In genomic region chr2:100891911-100892642, GRCh38 we compare ENCODE assay signal across 1 cellular context.
TF ChIP-seq lines count a peak whose summit lies in the region.

No MANE protein-coding gene starts in this region.

TF ChIP-seq in K562, 482 proteins besides CTCF, POLR2A, EP300 and RAD21 (continued from another document and continues in another):
- TF ChIP-seq RERE (CRISPR knock-in tag; IDR thresholded peaks at IDR 0.05; ENCODE audit: borderline replicate concordance) (no peak), ETS1 (conservative IDR thresholded peaks at IDR 0.05; ENCODE audit: control insufficient read depth, low read depth, low read length) (no peak), TAF9B (IDR thresholded peaks at IDR 0.05; ENCODE audit: partially characterized antibody) (peak; percentile 47), HDAC2 (IDR thresholded peaks at IDR 0.05) (peak; percentile 79), ARNT (IDR thresholded peaks at IDR 0.05) (peak in 1 of 2 experiments; percentile 66; a peak in 3 of 4 replicates), NCOA1 (IDR thresholded peaks at IDR 0.05; ENCODE audit: low read depth) (peak; percentile 31; the same call in 1 of the 2 replicates), KAT2B (IDR thresholded peaks at IDR 0.05; ENCODE audit: low read depth, low read length) (no peak), CREB5 (CRISPR knock-in tag; IDR thresholded peaks at IDR 0.05) (no peak), MAZ (CRISPR knock-in tag; conservative IDR thresholded peaks at IDR 0.05 in 1 of 2, IDR thresholded peaks at IDR 0.05 in 1 of 2) (0 out of 4 replicates have a peak, but pooled peaks of 1 of the 2 experiments have one; percentile 21), FOXA1 (IDR thresholded peaks at IDR 0.05; ENCODE audit: borderline replicate concordance) (no peak), NCOR1 (IDR thresholded peaks at IDR 0.05) (peak; percentile 65), TAL1 (IDR thresholded peaks at IDR 0.05) (peak; percentile 70), ZKSCAN1 (IDR thresholded peaks at IDR 0.05; ENCODE audit: low read depth, low read length) (no peak), ARID2 (IDR thresholded peaks at IDR 0.05) (no peak), FOXO4 (CRISPR knock-in tag; IDR thresholded peaks at IDR 0.05) (no peak), FOXJ3 (CRISPR knock-in tag; IDR thresholded peaks at IDR 0.05) (no peak), ZNF696 (CRISPR knock-in tag; conservative IDR thresholded peaks at IDR 0.05) (no peak), KDM1A (IDR thresholded peaks at IDR 0.05) (peak; percentile 72 to 74), L3MBTL2 (IDR thresholded peaks at IDR 0.05) (peak; percentile 85), EP400 (IDR thresholded peaks at IDR 0.05) (peak; percentile 43; the same call in 1 of the 2 replicates), NBN (IDR thresholded peaks at IDR 0.05; ENCODE audit: low read depth) (0 out of 2 replicates have a peak, but pooled peaks have one; percentile 33), MXD1 (CRISPR knock-in tag; IDR thresholded peaks at IDR 0.05; ENCODE audit: borderline replicate concordance, poor library complexity, severe bottlenecking) (no peak), POLR3A (IDR thresholded peaks at IDR 0.05; ENCODE audit: borderline replicate concordance, extremely low read depth, insufficient read depth, insufficient read length) (no peak), MAFG (tag; conservative IDR thresholded peaks at IDR 0.05) (peak; percentile 59), TRIM28 (IDR thresholded peaks at IDR 0.05) (0 out of 2 replicates have a peak, but pooled peaks have one; percentile 22), GABPB1 (CRISPR knock-in tag; IDR thresholded peaks at IDR 0.05) (no peak), NEUROD1 (IDR thresholded peaks at IDR 0.05; ENCODE audit: borderline replicate concordance, low read depth, low read length, partially characterized antibody) (peak; percentile 46), TCF3 (CRISPR knock-in tag; IDR thresholded peaks at IDR 0.05) (peak; percentile 84), BMI1 (IDR thresholded peaks at IDR 0.05; ENCODE audit: low read length) (no peak), SIN3B (IDR thresholded peaks at IDR 0.05; ENCODE audit: low read depth) (no peak), SMARCE1 (IDR thresholded peaks at IDR 0.05) (peak; percentile 79; the same call in 1 of the 2 replicates), MAFK (IDR thresholded peaks at IDR 0.05; ENCODE audit: low read length) (peak; percentile 59; the same call in 1 of the 2 replicates), FOXA3 (CRISPR knock-in tag; conservative IDR thresholded peaks at IDR 0.05 in 1 of 2, IDR thresholded peaks at IDR 0.05 in 1 of 2) (peak in 1 of 2 experiments; percentile 58; a peak in 1 of 4 replicates), ZNF175 (CRISPR knock-in tag; IDR thresholded peaks at IDR 0.05; ENCODE audit: low read depth) (peak; percentile 62), E2F6 (IDR thresholded peaks at IDR 0.05; ENCODE audit: borderline replicate concordance in 1 of 2, extremely low read depth in 1 of 2, insufficient read depth in 1 of 2, insufficient read length in 1 of 2, low read depth in 1 of 2, low read length in 1 of 2, poor library complexity in 1 of 2, severe bottlenecking in 1 of 2) (peak in 1 of 2 experiments; percentile 19), PHF8 (IDR thresholded peaks at IDR 0.05; ENCODE audit: borderline replicate concordance, low read length) (no peak), HDAC8 (tag; IDR thresholded peaks at IDR 0.05) (no peak), ATF1 (CRISPR knock-in tag; IDR thresholded peaks at IDR 0.05) (no peak), ATF1 (tag; IDR thresholded peaks at IDR 0.05) (peak; percentile 59), CEBPB (tag; IDR thresholded peaks at IDR 0.05) (peak; percentile 93), PHF20 (IDR thresholded peaks at IDR 0.05; ENCODE audit: partially characterized antibody) (peak; percentile 18), CBFA2T3 (IDR thresholded peaks at IDR 0.05) (peak; percentile 88), RCOR1 (IDR thresholded peaks at IDR 0.05; ENCODE audit: borderline replicate concordance in 1 of 2, low read depth in 2 of 2, low read length in 2 of 2) (peak in 1 of 2 experiments; percentile 80; a peak in 2 of 4 replicates), TFAM (CRISPR knock-in tag; conservative IDR thresholded peaks at IDR 0.05) (no peak), JUN (IDR thresholded peaks at IDR 0.05; ENCODE audit: borderline replicate concordance, low read depth, low read length) (0 out of 2 replicates have a peak, but pooled peaks have one; percentile 41), JUN (CRISPR knock-in tag; IDR thresholded peaks at IDR 0.05; ENCODE audit: borderline replicate concordance) (no peak), CEBPG (CRISPR knock-in tag; IDR thresholded peaks at IDR 0.05) (0 out of 2 replicates have a peak, but pooled peaks have one; percentile 36), CEBPG (tag; conservative IDR thresholded peaks at IDR 0.05 in 1 of 2, IDR thresholded peaks at IDR 0.05 in 1 of 2) (peak; percentile 87 to 92), GTF2F1 (IDR thresholded peaks at IDR 0.05; ENCODE audit: low read depth, low read length) (no peak), ZNF740 (CRISPR knock-in tag; IDR thresholded peaks at IDR 0.05) (no peak), ZNF740 (tag; IDR thresholded peaks at IDR 0.05) (no peak), ARID3A (IDR thresholded peaks at IDR 0.05; ENCODE audit: borderline replicate concordance, low read depth, low read length) (no peak), PRDM10 (IDR thresholded peaks at IDR 0.05; ENCODE audit: partially characterized antibody) (peak; percentile 53), FOSL1 (tag; conservative IDR thresholded peaks at IDR 0.05) (peak; percentile 95)
